1 cellular context compared by ENCODE assay signal in genomic region chr11:132125855-132126841, GRCh38.
TF ChIP-seq lines count a peak whose summit lies in the region.

No MANE protein-coding gene starts in this region.

TF ChIP-seq in WTC11, 78 proteins besides CTCF, POLR2A, EP300 and RAD21 (continued from another document):
- TF ChIP-seq, protein P1, sequence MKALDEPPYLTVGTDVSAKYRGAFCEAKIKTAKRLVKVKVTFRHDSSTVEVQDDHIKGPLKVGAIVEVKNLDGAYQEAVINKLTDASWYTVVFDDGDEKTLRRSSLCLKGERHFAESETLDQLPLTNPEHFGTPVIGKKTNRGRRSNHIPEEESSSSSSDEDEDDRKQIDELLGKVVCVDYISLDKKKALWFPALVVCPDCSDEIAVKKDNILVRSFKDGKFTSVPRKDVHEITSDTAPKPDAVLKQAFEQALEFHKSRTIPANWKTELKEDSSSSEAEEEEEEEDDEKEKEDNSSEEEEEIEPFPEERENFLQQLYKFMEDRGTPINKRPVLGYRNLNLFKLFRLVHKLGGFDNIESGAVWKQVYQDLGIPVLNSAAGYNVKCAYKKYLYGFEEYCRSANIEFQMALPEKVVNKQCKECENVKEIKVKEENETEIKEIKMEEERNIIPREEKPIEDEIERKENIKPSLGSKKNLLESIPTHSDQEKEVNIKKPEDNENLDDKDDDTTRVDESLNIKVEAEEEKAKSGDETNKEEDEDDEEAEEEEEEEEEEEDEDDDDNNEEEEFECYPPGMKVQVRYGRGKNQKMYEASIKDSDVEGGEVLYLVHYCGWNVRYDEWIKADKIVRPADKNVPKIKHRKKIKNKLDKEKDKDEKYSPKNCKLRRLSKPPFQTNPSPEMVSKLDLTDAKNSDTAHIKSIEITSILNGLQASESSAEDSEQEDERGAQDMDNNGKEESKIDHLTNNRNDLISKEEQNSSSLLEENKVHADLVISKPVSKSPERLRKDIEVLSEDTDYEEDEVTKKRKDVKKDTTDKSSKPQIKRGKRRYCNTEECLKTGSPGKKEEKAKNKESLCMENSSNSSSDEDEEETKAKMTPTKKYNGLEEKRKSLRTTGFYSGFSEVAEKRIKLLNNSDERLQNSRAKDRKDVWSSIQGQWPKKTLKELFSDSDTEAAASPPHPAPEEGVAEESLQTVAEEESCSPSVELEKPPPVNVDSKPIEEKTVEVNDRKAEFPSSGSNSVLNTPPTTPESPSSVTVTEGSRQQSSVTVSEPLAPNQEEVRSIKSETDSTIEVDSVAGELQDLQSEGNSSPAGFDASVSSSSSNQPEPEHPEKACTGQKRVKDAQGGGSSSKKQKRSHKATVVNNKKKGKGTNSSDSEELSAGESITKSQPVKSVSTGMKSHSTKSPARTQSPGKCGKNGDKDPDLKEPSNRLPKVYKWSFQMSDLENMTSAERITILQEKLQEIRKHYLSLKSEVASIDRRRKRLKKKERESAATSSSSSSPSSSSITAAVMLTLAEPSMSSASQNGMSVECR (CRISPR knock-in tag; IDR thresholded peaks at IDR 0.05; ENCODE audit: borderline replicate concordance) = no peak
- TF ChIP-seq SMAD4 (CRISPR knock-in tag; IDR thresholded peaks at IDR 0.05) = no peak
